13 cellular contexts compared by ENCODE assay signal in genomic region chr15:101024709-101025108, GRCh38.
A peak's percentile ranks its signal among the peaks of the same experiment; 100 is the strongest.
DNase-seq lines count a peak whose midpoint lies in the region; ATAC-seq and TF ChIP-seq lines count a peak whose summit lies in the region.
"Had no signal": no experiment of that assay in that cellular context is flagged by ENCODE, and none has a peak within 500 bp of the region (broad histone marks: within the 10 kb centered on the region; RNA-seq: fewer than 3 reads in every experiment).

No MANE protein-coding gene starts in this region.

- H3K27ac ChIP-seq in SJSA1 (peak overlapping the region; percentile 78), esophagus squamous epithelium (peak overlapping the region; percentile 18 to 74 (median 52)), mucosa of rectum (ENCODE audit: low read depth in 2 of 2, low read length in 2 of 2) (peak overlapping the region; percentile 43 to 76), stomach smooth muscle (ENCODE audit: low read length) (peak overlapping the region; percentile 37)
- H3K27ac ChIP-seq: BLaER1 treated with 17β-estradiol and CSF1 and Interleukin-3, amounts not matched to agents 10 nM and 100 nM; VCaP had no signal

- H3K27me3 Mint-ChIP-seq in natural killer cell treated with Interleukin-12 subunit alpha and Interleukin-12 subunit beta and Interleukin-15 and Interleukin-18, amount 100 ng/mL, for 72 hours: peaks cover 0 to 2% of the 10 kb centered on the region in 2 donors
- H3K27me3 Mint-ChIP-seq: activated naive CD8-positive, alpha-beta T cell treated with anti-CD3 and anti-CD28 coated beads, Interleukin-2, amount 50 U/mL, for 24 hours had no signal

- 92 to 95% methylated on average over 7 to 8 of the region's 15 CpGs for WGBS in esophagus squamous epithelium, 2 donors

- H3K36me3 ChIP-seq in SJSA1 (no peaks in the 10 kb centered on the region; the same call in 1 of the 2 replicates), esophagus squamous epithelium (peaks cover 0 to 73% (median 0%) of the 10 kb centered on the region in 3 donors), mucosa of rectum (ENCODE audit: control insufficient read depth in 2 of 2, insufficient read depth in 2 of 2, low read length in 2 of 2) (peaks cover 49 to 71% of the 10 kb centered on the region in 2 donors), stomach smooth muscle (ENCODE audit: control insufficient read depth in 2 of 2, insufficient read depth in 2 of 2, low read length in 2 of 2) (peaks cover 0 to 2% of the 10 kb centered on the region in 2 donors)
- H3K36me3 ChIP-seq: BLaER1 treated with 17β-estradiol and CSF1 and Interleukin-3, amounts not matched to agents 10 nM and 100 nM had no signal

- H3K9ac ChIP-seq in mucosa of rectum (ENCODE audit: low read depth in 1 of 2, low read length in 2 of 2): peak overlapping the region in 1 of 2 donors; percentile 19
- no peak overlapping the region for H3K9ac ChIP-seq in stomach smooth muscle (ENCODE audit: low read length in 2 of 2)
- H3K9ac ChIP-seq: BLaER1 treated with 17β-estradiol and CSF1 and Interleukin-3, amounts not matched to agents 10 nM and 100 nM had no signal

- H3K9me3 ChIP-seq in SJSA1 (replicated peaks): no peaks in the 10 kb centered on the region
- H3K9me3 ChIP-seq in esophagus squamous epithelium: no peaks in the 10 kb centered on the region
- H3K9me3 ChIP-seq in mucosa of rectum (ENCODE audit: control insufficient read depth in 2 of 2, low read length in 2 of 2): no peaks in the 10 kb centered on the region
- H3K9me3 ChIP-seq in stomach smooth muscle (ENCODE audit: control insufficient read depth in 2 of 2, low read length in 2 of 2): no peaks in the 10 kb centered on the region
- H3K9me3 ChIP-seq: BLaER1 treated with 17β-estradiol and CSF1 and Interleukin-3, amounts not matched to agents 10 nM and 100 nM had no signal

- H3K4me3 Mint-ChIP-seq in natural killer cell treated with Interleukin-12 subunit alpha and Interleukin-12 subunit beta and Interleukin-15 and Interleukin-18, amount 100 ng/mL, for 72 hours: no peak overlapping the region
- H3K4me3 Mint-ChIP-seq: activated naive CD8-positive, alpha-beta T cell treated with anti-CD3 and anti-CD28 coated beads, Interleukin-2, amount 50 U/mL, for 24 hours had no signal

- no peak for ATAC-seq in HG03039 (IDR thresholded peaks at IDR 0.05; ENCODE audit: unreplicated experiment)
- no peak for ATAC-seq in natural killer cell treated with Interleukin-12 subunit alpha and Interleukin-12 subunit beta and Interleukin-15 and Interleukin-18, amount 100 ng/mL, for 72 hours
- ATAC-seq: activated naive CD8-positive, alpha-beta T cell treated with anti-CD3 and anti-CD28 coated beads, Interleukin-2, amount 50 U/mL, for 24 hours had no signal

- H3K27ac Mint-ChIP-seq in natural killer cell treated with Interleukin-12 subunit alpha and Interleukin-12 subunit beta and Interleukin-15 and Interleukin-18, amount 100 ng/mL, for 72 hours: no peak overlapping the region
- H3K27ac Mint-ChIP-seq: activated naive CD8-positive, alpha-beta T cell treated with anti-CD3 and anti-CD28 coated beads, Interleukin-2, amount 50 U/mL, for 24 hours had no signal

- intact Hi-C loops in esophagus squamous epithelium (cut with DNase I): no loop called here

- no peak for TF ChIP-seq CTCF in esophagus squamous epithelium (IDR thresholded peaks at IDR 0.05)

- DNase-seq in SJSA1 (ENCODE audit: low read depth in 1 of 2, low spot score in 2 of 2) (peak in 1 of 2 experiments; percentile 40), esophagus squamous epithelium (lab: John Stamatoyannopoulos, UW) (no peak), GM19238 (ENCODE audit: insufficient read length, low spot score) (no peak), NCI-H526 treated with DMSO at 0.1 percent for 48 hours (lab: John Stamatoyannopoulos, UW) (no peak)
- DNase-seq in natural killer cell treated with Interleukin-12 subunit alpha and Interleukin-12 subunit beta and Interleukin-15 and Interleukin-18, amount 100 ng/mL, for 72 hours (ENCODE audit: low spot score): no peak
- DNase-seq: activated naive CD8-positive, alpha-beta T cell treated with anti-CD3 and anti-CD28 coated beads, Interleukin-2, amount 50 U/mL, for 24 hours; NCI-H2029; NCI-H526 had no signal

- TF ChIP-seq POLR2A in esophagus squamous epithelium (IDR thresholded peaks at IDR 0.05): no peak

- H3K36me3 Mint-ChIP-seq in natural killer cell treated with Interleukin-12 subunit alpha and Interleukin-12 subunit beta and Interleukin-15 and Interleukin-18, amount 100 ng/mL, for 72 hours: no peaks in the 10 kb centered on the region

- H3K27me3 ChIP-seq in SJSA1 (replicated peaks) (no peaks in the 10 kb centered on the region), esophagus squamous epithelium (no peaks in the 10 kb centered on the region), mucosa of rectum (ENCODE audit: control insufficient read depth in 2 of 2, insufficient read depth in 2 of 2, low read length in 2 of 2) (no peaks in the 10 kb centered on the region), stomach smooth muscle (ENCODE audit: control insufficient read depth in 1 of 2, insufficient read depth in 2 of 2, low read length in 2 of 2) (no peaks in the 10 kb centered on the region)

- H3K4me1 Mint-ChIP-seq in natural killer cell treated with Interleukin-12 subunit alpha and Interleukin-12 subunit beta and Interleukin-15 and Interleukin-18, amount 100 ng/mL, for 72 hours (ENCODE audit: low read depth in 2 of 2): no peaks in the 10 kb centered on the region
- H3K4me1 Mint-ChIP-seq: activated naive CD8-positive, alpha-beta T cell treated with anti-CD3 and anti-CD28 coated beads, Interleukin-2, amount 50 U/mL, for 24 hours had no signal

- H3K9me3 Mint-ChIP-seq in natural killer cell treated with Interleukin-12 subunit alpha and Interleukin-12 subunit beta and Interleukin-15 and Interleukin-18, amount 100 ng/mL, for 72 hours: no peaks in the 10 kb centered on the region
- H3K9me3 Mint-ChIP-seq: activated naive CD8-positive, alpha-beta T cell treated with anti-CD3 and anti-CD28 coated beads, Interleukin-2, amount 50 U/mL, for 24 hours had no signal

- H3K4me1 ChIP-seq in SJSA1 (replicated peaks) (peaks cover 35% of the 10 kb centered on the region), esophagus squamous epithelium (peaks cover 0 to 20% (median 0%) of the 10 kb centered on the region in 3 donors), mucosa of rectum (ENCODE audit: control insufficient read depth in 2 of 2, insufficient read depth in 2 of 2, low read length in 2 of 2) (peaks cover 0 to 2% of the 10 kb centered on the region in 2 donors), stomach smooth muscle (ENCODE audit: control insufficient read depth, insufficient read depth, low read length) (peaks cover 5% of the 10 kb centered on the region)

- H3K4me3 ChIP-seq in SJSA1 (no peak overlapping the region), esophagus squamous epithelium (no peak overlapping the region), mucosa of rectum (ENCODE audit: low read length in 2 of 2) (no peak overlapping the region), stomach smooth muscle (ENCODE audit: low read length in 2 of 2) (no peak overlapping the region)
- H3K4me3 ChIP-seq: BLaER1 treated with 17β-estradiol and CSF1 and Interleukin-3, amounts not matched to agents 10 nM and 100 nM had no signal
